ENCODE assay signal across 6 cellular contexts in the genomic region with DNA sequence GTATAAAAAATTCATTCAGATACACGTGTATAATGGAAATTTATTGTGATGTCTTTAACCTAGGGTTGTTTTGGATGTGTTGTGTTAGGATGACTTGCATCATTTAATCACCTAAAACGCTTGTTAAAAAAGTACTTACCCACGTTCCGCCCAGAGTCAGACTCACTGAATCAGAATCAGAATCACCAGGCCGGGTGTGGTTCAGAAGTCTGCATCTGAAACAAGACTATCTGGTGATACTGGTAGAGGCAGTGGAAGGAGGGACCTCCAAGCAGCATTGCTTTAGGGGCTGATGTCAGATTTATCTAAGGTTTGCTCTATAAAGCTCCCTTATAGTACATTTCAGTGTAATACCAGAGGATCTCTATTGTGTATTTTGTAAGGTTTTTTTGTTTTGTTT.
"Had no signal": no experiment of that assay in that cellular context is flagged by ENCODE, and none has a peak within 500 bp of the region (broad histone marks: within the 10 kb centered on the region; RNA-seq: fewer than 3 reads in every experiment).

No MANE protein-coding gene starts in this region.

- H3K9ac ChIP-seq: GM23248 had no signal

- H2AFZ ChIP-seq: GM23248 had no signal

- H3K4me3 Mint-ChIP-seq: H9 had no signal

- H3K4me3 ChIP-seq: GM23248, K562 had no signal

- ATAC-seq: K562 had no signal

- H3K4me1 Mint-ChIP-seq: H9 had no signal

- DNase-seq: GM23248, H9, HCEC 1CT, IMR-90 had no signal

- H3K27ac ChIP-seq: GM23248, HL-60 had no signal
